Comparison of ENCODE assay signal across 1 cellular context in genomic region chr5:150309101-150309897, GRCh38.
TF ChIP-seq lines count a peak whose summit lies in the region.

No MANE protein-coding gene starts in this region.

TF ChIP-seq in GM12878, 131 proteins besides CTCF, POLR2A, EP300 and RAD21:
- TF ChIP-seq GATAD2B (conservative IDR thresholded peaks at IDR 0.05; ENCODE audit: low read depth) (no peak), PKNOX1 (IDR thresholded peaks at IDR 0.05) (peak; percentile 47; the same call in 1 of the 2 replicates)
